ENCODE assay signal across 1 cellular context in genomic region chr22:32631507-32632245, GRCh38.
TF ChIP-seq lines count a peak whose summit lies in the region.

No MANE protein-coding gene starts in this region.

TF ChIP-seq in IMR-90, 13 proteins besides CTCF, POLR2A, EP300 and RAD21:
- TF ChIP-seq CEBPB (IDR thresholded peaks at IDR 0.05; ENCODE audit: low read depth, low read length) (no peak), RFX5 (IDR thresholded peaks at IDR 0.05; ENCODE audit: low read depth, low read length) (no peak)
